In genomic region chr12:109458086-109458485, GRCh38 we compare ENCODE assay signal across 10 cellular contexts. TPM values are rescaled to one million over a fixed set of nuclear protein-coding genes. Genes with fewer than 3 reads are reported as not detected.
A peak's percentile ranks its signal among the peaks of the same experiment; 100 is the strongest.
DNase-seq lines count a peak whose midpoint lies in the region; ATAC-seq and TF ChIP-seq lines count a peak whose summit lies in the region.
"Had no signal": no experiment of that assay in that cellular context is flagged by ENCODE, and none has a peak within 500 bp of the region (broad histone marks: within the 10 kb centered on the region; RNA-seq: fewer than 3 reads in every experiment).

No MANE protein-coding gene starts in this region.

- peak overlapping the region; percentile 69 for H3K4me3 Mint-ChIP-seq in endothelial cell (ENCODE audit: unreplicated experiment)
- H3K4me3 Mint-ChIP-seq in nephron progenitor cell: peak overlapping the region; percentile 66

- no peak for TF ChIP-seq CTCF in endothelial cell (IDR thresholded peaks at IDR 0.05; ENCODE audit: unreplicated experiment)
- TF ChIP-seq CTCF in nephron progenitor cell (IDR thresholded peaks at IDR 0.05): no peak

- peaks cover 57% of the 10 kb centered on the region for H3K36me3 Mint-ChIP-seq in endothelial cell (ENCODE audit: low read depth, unreplicated experiment)
- H3K36me3 Mint-ChIP-seq in nephron progenitor cell (ENCODE audit: low read depth): peaks cover 45% of the 10 kb centered on the region

- peak overlapping the region; percentile 73 for H3K27ac ChIP-seq in ACC112 (ENCODE audit: low read depth, low read length)

- no peak overlapping the region for H2AFZ ChIP-seq in ACC112 (ENCODE audit: low read length, unreplicated experiment)

- peaks cover 3% of the 10 kb centered on the region for H3K27me3 Mint-ChIP-seq in endothelial cell (ENCODE audit: unreplicated experiment)
- H3K27me3 Mint-ChIP-seq in nephron progenitor cell (ENCODE audit: low read depth, poor library complexity): no peaks in the 10 kb centered on the region

- peaks cover 62% of the 10 kb centered on the region for H3K4me1 ChIP-seq in ACC112 (ENCODE audit: control insufficient read depth, insufficient read depth, low read length, unreplicated experiment)

- H3K9me3 Mint-ChIP-seq in endothelial cell (ENCODE audit: unreplicated experiment): no peaks in the 10 kb centered on the region
- no peaks in the 10 kb centered on the region for H3K9me3 Mint-ChIP-seq in nephron progenitor cell

- H3K27ac Mint-ChIP-seq in endothelial cell (ENCODE audit: unreplicated experiment): peak overlapping the region; percentile 97
- H3K27ac Mint-ChIP-seq in nephron progenitor cell: peak overlapping the region; percentile 93

- 0 out of 2 replicates have a peak overlapping the region, but pooled peaks have one; percentile 32 for H3K4me3 ChIP-seq in ACC112 (ENCODE audit: low read depth, low read length)

- peak; percentile 50 for DNase-seq in M059J (ENCODE audit: low read depth)
- DNase-seq in endothelial cell (ENCODE audit: low spot score): no peak
- DNase-seq in nephron progenitor cell: no peak
- DNase-seq: DMS 273 treated with DMSO at 0.1 percent for 48 hours had no signal

- peaks cover 39% of the 10 kb centered on the region for H3K36me3 ChIP-seq in ACC112 (ENCODE audit: insufficient read depth, low read length)

- H3K79me2 ChIP-seq in ACC112 (ENCODE audit: control insufficient read depth, insufficient read depth, low read length, unreplicated experiment): peaks cover 61% of the 10 kb centered on the region

- H3K27me3 ChIP-seq in ACC112 (ENCODE audit: insufficient read depth, low read length): no peaks in the 10 kb centered on the region

- H3K4me1 Mint-ChIP-seq in endothelial cell (ENCODE audit: unreplicated experiment): peaks cover 62% of the 10 kb centered on the region
- peaks cover 62% of the 10 kb centered on the region for H3K4me1 Mint-ChIP-seq in nephron progenitor cell

- ATAC-seq in HG02870 (IDR thresholded peaks at IDR 0.05; ENCODE audit: unreplicated experiment) (no peak), GM18511 (IDR thresholded peaks at IDR 0.05; ENCODE audit: unreplicated experiment) (no peak), HG02571 (IDR thresholded peaks at IDR 0.05; ENCODE audit: unreplicated experiment) (no peak), HG02759 (IDR thresholded peaks at IDR 0.05; ENCODE audit: unreplicated experiment) (no peak)
- ATAC-seq: left colon had no signal

RNA-seq across cellular contexts. Expression of gene KCTD10, which starts 19.0 kb away (rescaled TPM):
- total RNA-seq in M059J (2014; rRNA removed; shearing (Covaris generic)): 31.8 and 37.9 TPM in 2 replicates
- total RNA-seq in endothelial cell (ENCODE audit: unreplicated experiment): 128 TPM

RNA-seq across cellular contexts. Expression of gene UBE3B, which starts 19.3 kb away (rescaled TPM):
- total RNA-seq in M059J (2014; rRNA removed; shearing (Covaris generic)): 22.0 and 28.5 TPM in 2 replicates
- total RNA-seq in endothelial cell (ENCODE audit: unreplicated experiment): 44.3 TPM
